In the genomic region with DNA sequence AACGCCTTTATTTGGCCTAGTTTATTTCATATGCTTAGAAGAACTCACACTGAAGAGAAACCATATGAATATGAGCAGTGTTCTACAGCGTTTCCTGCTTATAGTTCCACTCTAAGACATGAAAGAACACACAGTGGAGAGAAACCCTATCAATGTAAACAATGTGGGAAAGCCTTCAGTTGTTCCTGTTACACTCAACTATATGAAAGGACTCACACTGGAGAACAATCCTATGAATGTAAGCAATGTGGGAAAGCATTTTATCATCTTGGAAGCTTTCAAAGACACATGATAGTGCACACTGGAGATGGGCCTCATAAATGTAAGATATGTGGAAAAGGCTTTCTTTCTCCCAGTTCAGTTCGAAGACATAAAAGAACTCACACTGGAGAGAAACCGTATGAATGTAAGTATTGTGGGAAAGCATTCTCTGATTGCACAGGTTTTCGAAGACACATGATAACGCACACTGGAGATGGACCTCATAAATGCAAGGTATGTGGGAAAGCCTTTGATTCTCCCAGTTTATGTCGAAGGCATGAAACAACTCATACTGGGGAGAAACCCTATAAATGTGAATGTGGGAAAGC, we compare ENCODE assay signal across 20 cellular contexts.
"Had no signal": no experiment of that assay in that cellular context is flagged by ENCODE, and none has a peak within 500 bp of the region (broad histone marks: within the 10 kb centered on the region; RNA-seq: fewer than 3 reads in every experiment).

No MANE protein-coding gene starts in this region.

- DNase-seq: activated CD4-positive, alpha-beta T cell treated with anti-CD3 and anti-CD28 coated beads for 36 hours; activated CD4-positive, alpha-beta T cell treated with anti-CD3 and anti-CD28 coated beads, Interleukin-2, amount 50 U/mL, for 4 hours; activated CD8-positive, alpha-beta memory T cell treated with anti-CD3 and anti-CD28 coated beads for 24 hours; activated CD8-positive, alpha-beta memory T cell treated with anti-CD3 and anti-CD28 coated beads, Interleukin-2, amount 50 U/mL, for 4 hours; activated naive CD8-positive, alpha-beta T cell treated with anti-CD3 and anti-CD28 coated beads for 36 hours; activated T-cell treated with anti-CD3 and anti-CD28 coated beads, Interleukin-2, amount 50 U/mL, for 24 hours; amniotic stem cell; cerebellar nuclear complex; cortex of kidney; foreskin fibroblast; heart right ventricle; left colon; lower lobe of right lung; occipital lobe; stimulated activated CD4-positive, alpha-beta T cell treated with anti-CD3 and anti-CD28 coated beads, Interleukin-4, amount 100 ng/mL, for 24 hours; stimulated activated naive CD8-positive, alpha-beta T cell treated with anti-CD3 and anti-CD28 coated beads, Interleukin-15, Interleukin-2, amounts not matched to agents 100 U/mL and 50 U/mL, for 24 hours; substantia nigra; T1000; tibial artery had no signal

- H3K4me1 ChIP-seq: heart right ventricle, lower lobe of right lung, tibial artery had no signal

- H3K27ac ChIP-seq: epithelial cell of prostate, heart right ventricle, lower lobe of right lung, tibial artery had no signal

- H3K4me3 ChIP-seq: heart right ventricle, lower lobe of right lung, tibial artery had no signal

- H3K27me3 ChIP-seq: heart right ventricle, tibial artery had no signal
